ENCODE assay signal across 8 cellular contexts in genomic region chr20:20712004-20712473, GRCh38. TPM values are rescaled to one million over a fixed set of nuclear protein-coding genes. Genes with fewer than 3 reads are reported as not detected.
DNase-seq lines count a peak whose midpoint lies in the region; ATAC-seq and TF ChIP-seq lines count a peak whose summit lies in the region.

No MANE protein-coding gene starts in this region.

- no peak for TF ChIP-seq EP300 in SK-N-SH (IDR thresholded peaks at IDR 0.05; ENCODE audit: borderline replicate concordance in 1 of 2, low read depth in 1 of 2, low read length in 1 of 2)

- H3K9me3 ChIP-seq in SK-N-SH (no peaks in the 10 kb centered on the region), endodermal cell (ENCODE audit: control insufficient read depth, low read length) (no peaks in the 10 kb centered on the region)

- DNase-seq in activated CD4-positive, alpha-beta T cell treated with anti-CD3 and anti-CD28 coated beads for 48 hours, result peak; percentile 12
- no peak for DNase-seq in activated CD4-positive, alpha-beta T cell treated with anti-CD3 and anti-CD28 coated beads for 1 hour
- no peak for DNase-seq in SK-N-SH
- DNase-seq in endodermal cell, result no peak
- no peak for DNase-seq in naive B cell
- no peak for DNase-seq in stimulated activated naive CD4-positive, alpha-beta T cell treated with Interleukin-2 at 50 U/mL for 16 hours (lab: John Stamatoyannopoulos, UW)
- DNase-seq in OCI-M2 (lab: John Stamatoyannopoulos, UW; ENCODE audit: unreplicated experiment), result no peak

- 0% methylated on average over 6 of the region's 33 CpGs for WGBS in SK-N-SH (ENCODE audit: low lambda C conversion rate)
- WGBS in endodermal cell (ENCODE audit: insufficient coverage in 1 of 2, insufficient read length in 1 of 2), 2 experiments, result 0% methylated on average over 17 to 33 of the region's 33 CpGs

- H3K27ac Mint-ChIP-seq in endodermal cell, result peak overlapping the region; percentile 50
- H3K27ac Mint-ChIP-seq in naive B cell, result peak overlapping the region in 3 of 6 donors; percentile 83 to 97 (median 95)

- no peaks in the 10 kb centered on the region for H3K9me3 Mint-ChIP-seq in endodermal cell
- peaks cover 0 to 3% (median 0%) of the 10 kb centered on the region in 7 donors for H3K9me3 Mint-ChIP-seq in naive B cell

- H3K9ac ChIP-seq in SK-N-SH (peak overlapping the region; percentile 48), endodermal cell (ENCODE audit: extremely low read depth, low read length, poor library complexity, severe bottlenecking) (peak overlapping the region; percentile 63)

- CTCF ChIA-PET in SK-N-SH (lab: Yijun Ruan, JAX), result interaction anchor here (0.6 kb wide), 1 partner anchor 39 kb away, joined by 3 read pairs; no protein-coding TSS in a partner anchor

- H3F3A ChIP-seq in SK-N-SH (replicated peaks; ENCODE audit: insufficient read depth), result no peaks in the 10 kb centered on the region

- H3K4me3 Mint-ChIP-seq in endodermal cell (peak overlapping the region; percentile 72), naive B cell (peak overlapping the region; percentile 85 to 98 (median 96))

- TF ChIP-seq CTCF in SK-N-SH (IDR thresholded peaks at IDR 0.05), result no peak
- no peak for TF ChIP-seq CTCF in endodermal cell (conservative IDR thresholded peaks at IDR 0.05)

- H3K4me1 ChIP-seq in SK-N-SH (ENCODE audit: control insufficient read depth in 1 of 2, insufficient read depth in 2 of 2, low read depth in 1 of 2, low read length in 1 of 2), result peaks cover 3 to 11% of the 10 kb centered on the region in 2 experiments; a peak in 3 of 4 replicates
- peaks cover 3% of the 10 kb centered on the region for H3K4me1 ChIP-seq in endodermal cell (ENCODE audit: control insufficient read depth, insufficient read depth, low read length)

- no peaks in the 10 kb centered on the region for H4K20me1 ChIP-seq in SK-N-SH (ENCODE audit: insufficient read depth)

- no peak for TF ChIP-seq RAD21 in SK-N-SH (IDR thresholded peaks at IDR 0.05; ENCODE audit: low read length)

- peak overlapping the region; percentile 94 for H2AFZ ChIP-seq in SK-N-SH (ENCODE audit: low read depth)

- H3K4me1 Mint-ChIP-seq in endodermal cell, result peaks cover 19% of the 10 kb centered on the region
- peaks cover 24 to 30% (median 26%) of the 10 kb centered on the region in 3 donors for H3K4me1 Mint-ChIP-seq in naive B cell

- POLR2A ChIA-PET in SK-N-SH (lab: Yijun Ruan, JAX), result no interaction called here

- H3K36me3 Mint-ChIP-seq in endodermal cell (ENCODE audit: low read depth) (no peaks in the 10 kb centered on the region), naive B cell (peaks cover 0 to 4% of the 10 kb centered on the region in 2 donors)

- peak; percentile 5 for ATAC-seq in HG02970 (IDR thresholded peaks at IDR 0.05; ENCODE audit: low FRiP score, unreplicated experiment)
- ATAC-seq in naive B cell (ENCODE audit: low read depth in 2 of 2), result peak; percentile 0

- no peaks in the 10 kb centered on the region for H3K9me2 ChIP-seq in SK-N-SH

- H3K27ac ChIP-seq in SK-N-SH (ENCODE audit: low read depth in 2 of 2, low read length in 1 of 2) (peak overlapping the region; percentile 50 to 58; a peak in 2 of 4 replicates), endodermal cell (ENCODE audit: low read depth, low read length) (peak overlapping the region; percentile 89)

- H3K27me3 Mint-ChIP-seq in endodermal cell (ENCODE audit: insufficient read depth) (peaks cover 22% of the 10 kb centered on the region), naive B cell (peaks cover 0 to 4% (median 0%) of the 10 kb centered on the region in 3 donors)

- H3K79me2 ChIP-seq in SK-N-SH (ENCODE audit: insufficient read depth), result no peaks in the 10 kb centered on the region

- H3K36me3 ChIP-seq in SK-N-SH (replicated peaks in 1 of 2; ENCODE audit: control insufficient read depth in 1 of 2, insufficient read depth in 2 of 2, low read length in 1 of 2), result no peaks in the 10 kb centered on the region
- no peaks in the 10 kb centered on the region for H3K36me3 ChIP-seq in endodermal cell (ENCODE audit: control insufficient read depth, insufficient read depth, low read length)

- H3K4me2 ChIP-seq in SK-N-SH, result peak overlapping the region; percentile 93

- H3K4me3 ChIP-seq in SK-N-SH (ENCODE audit: low read depth in 2 of 2, low read length in 1 of 2) (peak overlapping the region; percentile 86 to 91), endodermal cell (ENCODE audit: low read length) (peak overlapping the region; percentile 75)

- H3K27me3 ChIP-seq in SK-N-SH (ENCODE audit: insufficient read depth), result no peaks in the 10 kb centered on the region
- no peaks in the 10 kb centered on the region for H3K27me3 ChIP-seq in endodermal cell (ENCODE audit: control insufficient read depth, insufficient read depth, low read length, poor library complexity, severe bottlenecking)

TF ChIP-seq in SK-N-SH, 30 proteins besides CTCF, POLR2A, EP300 and RAD21:
- TF ChIP-seq, protein P1, sequence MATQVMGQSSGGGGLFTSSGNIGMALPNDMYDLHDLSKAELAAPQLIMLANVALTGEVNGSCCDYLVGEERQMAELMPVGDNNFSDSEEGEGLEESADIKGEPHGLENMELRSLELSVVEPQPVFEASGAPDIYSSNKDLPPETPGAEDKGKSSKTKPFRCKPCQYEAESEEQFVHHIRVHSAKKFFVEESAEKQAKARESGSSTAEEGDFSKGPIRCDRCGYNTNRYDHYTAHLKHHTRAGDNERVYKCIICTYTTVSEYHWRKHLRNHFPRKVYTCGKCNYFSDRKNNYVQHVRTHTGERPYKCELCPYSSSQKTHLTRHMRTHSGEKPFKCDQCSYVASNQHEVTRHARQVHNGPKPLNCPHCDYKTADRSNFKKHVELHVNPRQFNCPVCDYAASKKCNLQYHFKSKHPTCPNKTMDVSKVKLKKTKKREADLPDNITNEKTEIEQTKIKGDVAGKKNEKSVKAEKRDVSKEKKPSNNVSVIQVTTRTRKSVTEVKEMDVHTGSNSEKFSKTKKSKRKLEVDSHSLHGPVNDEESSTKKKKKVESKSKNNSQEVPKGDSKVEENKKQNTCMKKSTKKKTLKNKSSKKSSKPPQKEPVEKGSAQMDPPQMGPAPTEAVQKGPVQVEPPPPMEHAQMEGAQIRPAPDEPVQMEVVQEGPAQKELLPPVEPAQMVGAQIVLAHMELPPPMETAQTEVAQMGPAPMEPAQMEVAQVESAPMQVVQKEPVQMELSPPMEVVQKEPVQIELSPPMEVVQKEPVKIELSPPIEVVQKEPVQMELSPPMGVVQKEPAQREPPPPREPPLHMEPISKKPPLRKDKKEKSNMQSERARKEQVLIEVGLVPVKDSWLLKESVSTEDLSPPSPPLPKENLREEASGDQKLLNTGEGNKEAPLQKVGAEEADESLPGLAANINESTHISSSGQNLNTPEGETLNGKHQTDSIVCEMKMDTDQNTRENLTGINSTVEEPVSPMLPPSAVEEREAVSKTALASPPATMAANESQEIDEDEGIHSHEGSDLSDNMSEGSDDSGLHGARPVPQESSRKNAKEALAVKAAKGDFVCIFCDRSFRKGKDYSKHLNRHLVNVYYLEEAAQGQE (IDR thresholded peaks at IDR 0.05; ENCODE audit: low read depth, low read length), result no peak
- TF ChIP-seq FOSL2 (IDR thresholded peaks at IDR 0.05; ENCODE audit: borderline replicate concordance, low read depth) (no peak), ELF1 (IDR thresholded peaks at IDR 0.05) (no peak), RCOR1 (IDR thresholded peaks at IDR 0.05; ENCODE audit: low read length) (no peak), EZH2phosphoT487 (IDR thresholded peaks at IDR 0.05; ENCODE audit: borderline replicate concordance, low read depth) (no peak), SIN3A (IDR thresholded peaks at IDR 0.05; ENCODE audit: borderline replicate concordance, low read depth, low read length) (no peak), CHD2 (IDR thresholded peaks at IDR 0.05; ENCODE audit: low read length, partially characterized antibody) (no peak), NRF1 (IDR thresholded peaks at IDR 0.05; ENCODE audit: low read depth, low read length) (no peak), JUND (IDR thresholded peaks at IDR 0.05) (no peak), NFIC (IDR thresholded peaks at IDR 0.05; ENCODE audit: borderline replicate concordance) (no peak), RXRA (IDR thresholded peaks at IDR 0.05; ENCODE audit: borderline replicate concordance, low read depth) (no peak)

RNA-seq across cellular contexts. Expression of gene RALGAPA2, which starts 0.4 kb away (rescaled TPM):
- polyA plus RNA-seq in SK-N-SH (2012; rRNA removed), result 1.0 and 1.5 TPM in 2 replicates
- 1.0 and 1.3 TPM in 2 replicates for polyA plus RNA-seq in SK-N-SH (2012; cell fraction: cytosol; rRNA removed)
- polyA plus RNA-seq in SK-N-SH (2012; cell fraction: nucleus; rRNA removed), result 2.9 and 3.8 TPM in 2 replicates
- total RNA-seq in endodermal cell, result 10 to 100 TPM; 19.5 to 24.6 TPM
- polyA plus RNA-seq in endodermal cell (2013, experiment 1 of 2), result 11.8 TPM
- 13.0 TPM for polyA plus RNA-seq in endodermal cell (2013, experiment 2 of 2)
- polyA plus RNA-seq in naive B cell (ENCODE audit: low read depth in 6 of 6), result 1 to 10 TPM; 3.6 to 7.3 (median 5.5) TPM
